ENCODE assay signal across 20 cellular contexts in genomic region chr12:47730341-47730744, GRCh38. TPM values are rescaled to one million over a fixed set of nuclear protein-coding genes. Genes with fewer than 3 reads are reported as not detected.
DNase-seq lines count a peak whose midpoint lies in the region; ATAC-seq and TF ChIP-seq lines count a peak whose summit lies in the region.
"Had no signal": no experiment of that assay in that cellular context is flagged by ENCODE, and none has a peak within 500 bp of the region (broad histone marks: within the 10 kb centered on the region; RNA-seq: fewer than 3 reads in every experiment).

No MANE protein-coding gene starts in this region.

- H3K36me3 Mint-ChIP-seq in activated CD4-positive, alpha-beta memory T cell treated with anti-CD3 and anti-CD28 coated beads, Interleukin-2, amount 10 ng/mL, durations not matched to agents 7 days and 5 days (ENCODE audit: low read depth): no peaks in the 10 kb centered on the region
- H3K36me3 Mint-ChIP-seq: activated naive CD4-positive, alpha-beta T cell treated with anti-CD3 and anti-CD28 coated beads, Interleukin-2, amount 50 U/mL, for 24 hours had no signal

- H3K9me3 Mint-ChIP-seq in activated CD4-positive, alpha-beta memory T cell treated with anti-CD3 and anti-CD28 coated beads, Interleukin-2, amount 10 ng/mL, durations not matched to agents 7 days and 5 days: no peaks in the 10 kb centered on the region
- H3K9me3 Mint-ChIP-seq: activated naive CD4-positive, alpha-beta T cell treated with anti-CD3 and anti-CD28 coated beads, Interleukin-2, amount 50 U/mL, for 24 hours had no signal

- TF ChIP-seq POLR2A in body of pancreas (IDR thresholded peaks at IDR 0.05): no peak

- H3K27me3 Mint-ChIP-seq in activated CD4-positive, alpha-beta memory T cell treated with anti-CD3 and anti-CD28 coated beads, Interleukin-2, amount 10 ng/mL, durations not matched to agents 7 days and 5 days: no peaks in the 10 kb centered on the region
- H3K27me3 Mint-ChIP-seq: activated naive CD4-positive, alpha-beta T cell treated with anti-CD3 and anti-CD28 coated beads, Interleukin-2, amount 50 U/mL, for 24 hours had no signal

- TF ChIP-seq CTCF in body of pancreas (IDR thresholded peaks at IDR 0.05): no peak

- intact Hi-C loops in body of pancreas (cut with DNase I): no loop called here

- POLR2A ChIA-PET in activated CD4-positive, alpha-beta memory T cell treated with anti-CD3 and anti-CD28 coated beads, Interleukin-2, amount 10 ng/mL, durations not matched to agents 7 days and 5 days (lab: Charles Lee): no interaction called here

- CTCF ChIA-PET in activated CD4-positive, alpha-beta memory T cell treated with anti-CD3 and anti-CD28 coated beads, Interleukin-2, amount 10 ng/mL, durations not matched to agents 7 days and 5 days (lab: Charles Lee): interaction anchor here (5.6 kb wide), 1 partner anchor 12 kb away, joined by 55 read pairs; no protein-coding TSS in a partner anchor

- H3K36me3 ChIP-seq in MG63: no peaks in the 10 kb centered on the region
- H3K36me3 ChIP-seq in body of pancreas (replicated peaks in 1 of 2; ENCODE audit: insufficient read depth in 1 of 2, low read depth in 2 of 2): no peaks in the 10 kb centered on the region
- H3K36me3 ChIP-seq: transverse colon had no signal

- H3K9me3 ChIP-seq in MG63 (no peaks in the 10 kb centered on the region), body of pancreas (no peaks in the 10 kb centered on the region)
- H3K9me3 ChIP-seq: transverse colon had no signal

- H3K4me1 ChIP-seq in body of pancreas: peaks cover 20% of the 10 kb centered on the region

- peak; percentile 61 for DNase-seq in AG08395 (ENCODE audit: low spot score)
- DNase-seq in MG63: peak; percentile 77
- peak; percentile 65 to 78 (median 68) for DNase-seq in body of pancreas
- peak; percentile 80 for DNase-seq in myocyte (ENCODE audit: low read depth)
- DNase-seq in activated CD4-positive, alpha-beta memory T cell treated with anti-CD3 and anti-CD28 coated beads, Interleukin-2, amount 10 ng/mL, durations not matched to agents 7 days and 5 days: no peak
- no peak for DNase-seq in DMS 273 (lab: John Stamatoyannopoulos, UW; ENCODE audit: unreplicated experiment)
- DNase-seq in pons (ENCODE audit: low spot score): no peak
- DNase-seq: activated CD8-positive, alpha-beta memory T cell treated with anti-CD3 and anti-CD28 coated beads, Interleukin-2, amount 50 U/mL, for 48 hours; central memory CD4-positive, alpha-beta T cell; DMS79; Kasumi-1; nucleus accumbens; stimulated activated CD4-positive, alpha-beta T cell treated with anti-CD3 and anti-CD28 coated beads, Interleukin-15, amount 100 ng/mL, for 24 hours; transverse colon had no signal

- peak; percentile 85 for ATAC-seq in body of pancreas
- no peak for ATAC-seq in HG03108 (IDR thresholded peaks at IDR 0.05; ENCODE audit: unreplicated experiment)

- H3K4me3 Mint-ChIP-seq in activated CD4-positive, alpha-beta memory T cell treated with anti-CD3 and anti-CD28 coated beads, Interleukin-2, amount 10 ng/mL, durations not matched to agents 7 days and 5 days: no peak overlapping the region
- H3K4me3 Mint-ChIP-seq: activated naive CD4-positive, alpha-beta T cell treated with anti-CD3 and anti-CD28 coated beads, Interleukin-2, amount 50 U/mL, for 24 hours had no signal

- H3K27ac ChIP-seq in body of pancreas: peak overlapping the region in 3 of 4 donors; percentile 48 to 67 (median 66)
- H3K27ac ChIP-seq: hepatocyte, HL-60, transverse colon had no signal

- H3K4me3 ChIP-seq in MG63 (no peak overlapping the region), body of pancreas (no peak overlapping the region)
- H3K4me3 ChIP-seq: hepatocyte, transverse colon had no signal

- H3K4me1 Mint-ChIP-seq in activated CD4-positive, alpha-beta memory T cell treated with anti-CD3 and anti-CD28 coated beads, Interleukin-2, amount 10 ng/mL, durations not matched to agents 7 days and 5 days: no peaks in the 10 kb centered on the region
- H3K4me1 Mint-ChIP-seq: activated naive CD4-positive, alpha-beta T cell treated with anti-CD3 and anti-CD28 coated beads, Interleukin-2, amount 50 U/mL, for 24 hours had no signal

- H3K27me3 ChIP-seq in MG63 (no peaks in the 10 kb centered on the region), body of pancreas (no peaks in the 10 kb centered on the region)
- H3K27me3 ChIP-seq: hepatocyte, transverse colon had no signal

- 6 to 18% methylated on average over 8 of the region's 8 CpGs for WGBS in body of pancreas, 2 donors

- H3K27ac Mint-ChIP-seq in activated CD4-positive, alpha-beta memory T cell treated with anti-CD3 and anti-CD28 coated beads, Interleukin-2, amount 10 ng/mL, durations not matched to agents 7 days and 5 days: no peak overlapping the region
- H3K27ac Mint-ChIP-seq: activated naive CD4-positive, alpha-beta T cell treated with anti-CD3 and anti-CD28 coated beads, Interleukin-2, amount 50 U/mL, for 24 hours had no signal

RNA-seq across cellular contexts. Expression of gene ENDOU, which starts 5.1 kb away (rescaled TPM):
- not detected in 2 replicates for total RNA-seq in MG63 (2014; rRNA removed; shearing (Covaris generic); ENCODE audit: low replicate concordance)
- total RNA-seq in body of pancreas: not detected
- not detected in 2 replicates for total RNA-seq in myocyte
- 0.09 TPM for polyA plus RNA-seq in myocyte (2012)
- total RNA-seq in activated CD4-positive, alpha-beta memory T cell treated with anti-CD3 and anti-CD28 coated beads, Interleukin-2, amount 10 ng/mL, durations not matched to agents 7 days and 5 days: not detected
- total RNA-seq: H1, lung microvascular endothelial cell had no signal
- polyA plus RNA-seq: H1, hepatocyte had no signal

RNA-seq across cellular contexts. Expression of gene RPAP3, which starts 24.5 kb away (rescaled TPM):
- 18.1 and 56.5 TPM in 2 replicates for total RNA-seq in MG63 (2014; rRNA removed; shearing (Covaris generic); ENCODE audit: low replicate concordance)
- total RNA-seq in body of pancreas: 1 to 10 TPM; 6.0 to 6.9 TPM
- total RNA-seq in myocyte: 16.3 and 19.7 TPM in 2 replicates
- 12.8 TPM for polyA plus RNA-seq in myocyte (2012)
- 10 to 100 TPM; 38.4 to 40.7 TPM for total RNA-seq in activated CD4-positive, alpha-beta memory T cell treated with anti-CD3 and anti-CD28 coated beads, Interleukin-2, amount 10 ng/mL, durations not matched to agents 7 days and 5 days

RNA-seq across cellular contexts. Expression of gene RAPGEF3, which starts 28.3 kb away (rescaled TPM):
- total RNA-seq in MG63 (2014; rRNA removed; shearing (Covaris generic); ENCODE audit: low replicate concordance): 2.9 and 6.1 TPM in 2 replicates
- total RNA-seq in body of pancreas (10 to 100 TPM; 11.9 to 23.4 TPM), myocyte (0.47 and 0.62 TPM in 2 replicates)
- polyA plus RNA-seq in myocyte (2012): 5.5 TPM
- 1 to 10 TPM; 1.4 to 1.6 TPM for total RNA-seq in activated CD4-positive, alpha-beta memory T cell treated with anti-CD3 and anti-CD28 coated beads, Interleukin-2, amount 10 ng/mL, durations not matched to agents 7 days and 5 days

RNA-seq across cellular contexts. Expression of gene SLC48A1, which starts 42.7 kb away (rescaled TPM):
- 14.2 and 17.6 TPM in 2 replicates for total RNA-seq in MG63 (2014; rRNA removed; shearing (Covaris generic); ENCODE audit: low replicate concordance)
- total RNA-seq in body of pancreas (10 to 100 TPM; 12.7 to 22.1 TPM), myocyte (4.0 and 7.5 TPM in 2 replicates)
- 52.2 TPM for polyA plus RNA-seq in myocyte (2012)
- total RNA-seq in activated CD4-positive, alpha-beta memory T cell treated with anti-CD3 and anti-CD28 coated beads, Interleukin-2, amount 10 ng/mL, durations not matched to agents 7 days and 5 days: 10 to 100 TPM; 19.4 to 22.6 TPM

Comparison
In these comparisons a context has a peak if more than half of its experiments do, and no peak if none do; other contexts are left out.
1. DNase-seq: peak in AG08395 (single experiment), MG63 (single experiment), body of pancreas (4 of 4) and myocyte (single experiment); none in activated CD4-positive, alpha-beta memory T cell treated with anti-CD3 and anti-CD28 coated beads, Interleukin-2, amount 10 ng/mL, durations not matched to agents 7 days and 5 days (single experiment), DMS 273 (single experiment) and pons (single experiment).